In the genomic region with DNA sequence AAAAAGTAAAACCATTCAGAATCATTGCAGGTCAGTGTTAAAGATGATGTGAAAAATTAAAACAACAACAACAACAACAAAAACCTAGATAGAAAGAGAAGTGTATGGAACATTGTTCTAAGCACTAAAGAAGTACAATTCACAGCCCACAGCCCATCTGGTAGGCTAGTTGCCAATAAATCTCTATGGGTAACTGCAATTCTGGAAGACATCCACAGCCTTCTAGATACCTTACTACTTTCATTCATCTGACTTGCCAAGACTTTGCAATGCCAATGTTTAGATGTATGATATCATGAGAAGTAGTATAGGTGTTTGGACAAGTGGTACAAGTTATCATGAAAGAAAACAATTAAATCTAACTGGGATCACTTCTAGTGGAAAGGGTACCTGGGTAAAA, we compare ENCODE assay signal across 26 cellular contexts.
DNase-seq lines count a peak whose midpoint lies in the region; ATAC-seq and TF ChIP-seq lines count a peak whose summit lies in the region.
"Had no signal": no experiment of that assay in that cellular context is flagged by ENCODE, and none has a peak within 500 bp of the region (broad histone marks: within the 10 kb centered on the region; RNA-seq: fewer than 3 reads in every experiment).

No MANE protein-coding gene starts in this region.

- intact Hi-C loops in posterior vena cava (cut with DNase I) (loop anchor here in 1 of 2 donors (10.0 kb wide), 1 partner anchor 202 kb away; a partner anchor contains a TSS), Right ventricle myocardium inferior (cut with DNase I) (no loop called here)

- no peak for TF ChIP-seq CTCF in choroid plexus epithelial cell (conservative IDR thresholded peaks at IDR 0.05; ENCODE audit: low read depth, low read length)

- ATAC-seq in HG03469 (IDR thresholded peaks at IDR 0.05; ENCODE audit: unreplicated experiment) (no peak), HG02623 (IDR thresholded peaks at IDR 0.05; ENCODE audit: unreplicated experiment) (no peak), Right ventricle myocardium inferior (no peak)
- ATAC-seq: activated CD4-positive, CD25-positive, alpha-beta regulatory T cell treated with anti-CD3 and anti-CD28 coated beads, Interleukin-2, amount 50 U/mL, for 24 hours; heart left ventricle; pancreas; right cardiac atrium had no signal

- DNase-seq in EL (peak; percentile 39), NCI-H69 (lab: John Stamatoyannopoulos, UW) (peak; percentile 54), choroid plexus epithelial cell (ENCODE audit: low read depth) (peak; percentile 81), kidney tubule cell (ENCODE audit: low spot score) (peak; percentile 3), posterior vena cava (ENCODE audit: low spot score) (no peak), Right ventricle myocardium inferior (ENCODE audit: missing footprints) (no peak)
- DNase-seq: activated CD4-positive, alpha-beta memory T cell treated with anti-CD3 and anti-CD28 coated beads for 36 hours; anterior cingulate cortex; dermis blood vessel endothelial cell; DND-41; heart left ventricle; kidney glomerular epithelial cell; NCI-H1105; NCI-H1930; NCI-H526 treated with DMSO at 0.1 percent for 48 hours; nephron progenitor cell; pancreas; right cardiac atrium; spleen; stimulated activated CD4-positive, alpha-beta T cell treated with anti-CD3 and anti-CD28 coated beads, Interleukin-2, amount 100 ng/mL, for 48 hours; T-helper 1 cell had no signal

- H3K4me3 ChIP-seq in choroid plexus epithelial cell (ENCODE audit: low read depth, low read length): no peak overlapping the region
- H3K4me3 ChIP-seq: BLaER1 treated with 17β-estradiol and CSF1 and Interleukin-3, amounts not matched to agents 10 nM and 100 nM; heart left ventricle; lung; pancreas; spleen had no signal

Comparison
In these comparisons a context has a peak if more than half of its experiments do, and no peak if none do; other contexts are left out.
1. DNase-seq: peak in EL (single experiment), NCI-H69 (single experiment), choroid plexus epithelial cell (single experiment) and kidney tubule cell (single experiment); none in posterior vena cava (single experiment) and Right ventricle myocardium inferior (single experiment).